ENCODE assay signal across 29 cellular contexts in the genomic region with DNA sequence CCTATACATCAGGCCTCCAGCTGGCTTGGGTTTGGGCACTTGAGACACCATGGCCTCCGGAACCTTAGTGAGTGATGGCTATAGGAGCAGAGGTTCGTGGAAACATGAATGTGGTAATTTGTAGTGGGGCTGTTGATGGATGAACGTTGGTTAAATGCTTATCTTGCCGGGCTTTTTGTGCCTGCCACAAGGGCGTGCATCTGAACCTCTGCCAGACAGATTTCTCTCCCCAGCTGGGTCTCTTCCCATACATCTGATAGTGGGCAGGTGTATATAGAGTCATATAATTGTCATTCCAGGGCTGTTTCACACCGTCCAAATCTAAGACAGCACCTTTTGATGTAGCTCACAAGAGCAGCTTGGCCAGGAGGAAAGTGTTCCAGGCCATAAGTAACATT. TPM values are rescaled to one million over a fixed set of nuclear protein-coding genes. Genes with fewer than 3 reads are reported as not detected.
"Had no signal": no experiment of that assay in that cellular context is flagged by ENCODE, and none has a peak within 500 bp of the region (broad histone marks: within the 10 kb centered on the region; RNA-seq: fewer than 3 reads in every experiment).

No MANE protein-coding gene starts in this region.

- H3K9me3 ChIP-seq: SJCRH30, SK-N-SH had no signal

- H3K27me3 ChIP-seq: SJCRH30 had no signal

- H3K27ac ChIP-seq: SJCRH30, WERI-Rb-1 had no signal

- H3K4me3 ChIP-seq: K562, SJCRH30 had no signal

- DNase-seq: activated CD4-positive, alpha-beta memory T cell treated with anti-CD3 and anti-CD28 coated beads, Interleukin-2, amount 10 ng/mL, durations not matched to agents 7 days and 5 days; activated CD4-positive, alpha-beta T cell treated with anti-CD3 and anti-CD28 coated beads for 36 hours; activated CD4-positive, alpha-beta T cell treated with anti-CD3 and anti-CD28 coated beads, Interleukin-2, amount 50 U/mL, for 1 hour; activated gamma-delta T cell; activated naive CD4-positive, alpha-beta T cell treated with anti-CD3 and anti-CD28 coated beads for 36 hours; activated T-cell treated with anti-CD3 and anti-CD28 coated beads for 4 hours; activated T-cell treated with anti-CD3 and anti-CD28 coated beads, Interleukin-2, amount 50 U/mL, for 48 hours; Karpas-422; MM.1S; NCI-H1105; NCI-H1436 treated with DMSO at 0.1 percent for 48 hours; NCI-H187; NCI-H2081; NCI-H2171; NCI-H2227 treated with DMSO at 0.1 percent for 48 hours; NCI-H526; NCI-H774; NK-92 treated with Interleukin-12 subunit alpha and Interleukin-12 subunit beta, amount 100 ng/mL, for 24 hours; OCI-M1; RPMI8226; SJCRH30; SK-N-SH; T-helper 1 cell; WERI-Rb-1 had no signal

- ATAC-seq: activated CD4-positive, alpha-beta T cell treated with anti-CD3 and anti-CD28 coated beads for 36 hours; activated T-helper 17 cell treated with anti-CD3 and anti-CD28 coated beads, Interleukin-2, amount 50 U/mL, for 72 hours; K562; Panc1; Right ventricle myocardium inferior had no signal

- H3K36me3 ChIP-seq: SJCRH30, WERI-Rb-1 had no signal

- H3K4me1 ChIP-seq: SJCRH30 had no signal

RNA-seq across cellular contexts. Expression of a gene that starts 41.3 kb away (rescaled TPM):
- total RNA-seq: activated CD4-positive, alpha-beta memory T cell treated with anti-CD3 and anti-CD28 coated beads, Interleukin-2, amount 10 ng/mL, durations not matched to agents 7 days and 5 days; activated CD8-positive, alpha-beta memory T cell treated with anti-CD3 and anti-CD28 coated beads for 36 hours; activated naive CD4-positive, alpha-beta T cell treated with anti-CD3 and anti-CD28 coated beads for 36 hours; activated T-helper 17 cell treated with anti-CD3 and anti-CD28 coated beads, Interleukin-2, amount 50 U/mL, for 72 hours had no signal
